1 cellular context compared by ENCODE assay signal in genomic region chr5:90529234-90529938, GRCh38.
TF ChIP-seq lines count a peak whose summit lies in the region.

Gene LYSMD3 (minus strand): TSS chr5:90529584. CDS start chr5:90525289, 4,295 bp downstream.

TF ChIP-seq in K562, 482 proteins besides CTCF, POLR2A, EP300 and RAD21 (continued from another document and continues in another):
- no peak for TF ChIP-seq TEAD2 (tag; IDR thresholded peaks at IDR 0.05)
- TF ChIP-seq, protein P1, sequence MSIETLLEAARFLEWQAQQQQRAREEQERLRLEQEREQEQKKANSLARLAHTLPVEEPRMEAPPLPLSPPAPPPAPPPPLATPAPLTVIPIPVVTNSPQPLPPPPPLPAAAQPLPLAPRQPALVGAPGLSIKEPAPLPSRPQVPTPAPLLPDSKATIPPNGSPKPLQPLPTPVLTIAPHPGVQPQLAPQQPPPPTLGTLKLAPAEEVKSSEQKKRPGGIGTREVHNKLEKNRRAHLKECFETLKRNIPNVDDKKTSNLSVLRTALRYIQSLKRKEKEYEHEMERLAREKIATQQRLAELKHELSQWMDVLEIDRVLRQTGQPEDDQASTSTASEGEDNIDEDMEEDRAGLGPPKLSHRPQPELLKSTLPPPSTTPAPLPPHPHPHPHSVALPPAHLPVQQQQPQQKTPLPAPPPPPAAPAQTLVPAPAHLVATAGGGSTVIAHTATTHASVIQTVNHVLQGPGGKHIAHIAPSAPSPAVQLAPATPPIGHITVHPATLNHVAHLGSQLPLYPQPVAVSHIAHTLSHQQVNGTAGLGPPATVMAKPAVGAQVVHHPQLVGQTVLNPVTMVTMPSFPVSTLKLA (conservative IDR thresholded peaks at IDR 0.05): peak; percentile 39 to 64; a peak in 3 of 4 replicates
- TF ChIP-seq SUPT5H (IDR thresholded peaks at IDR 0.05): peak; percentile 92
- TF ChIP-seq, protein P2, sequence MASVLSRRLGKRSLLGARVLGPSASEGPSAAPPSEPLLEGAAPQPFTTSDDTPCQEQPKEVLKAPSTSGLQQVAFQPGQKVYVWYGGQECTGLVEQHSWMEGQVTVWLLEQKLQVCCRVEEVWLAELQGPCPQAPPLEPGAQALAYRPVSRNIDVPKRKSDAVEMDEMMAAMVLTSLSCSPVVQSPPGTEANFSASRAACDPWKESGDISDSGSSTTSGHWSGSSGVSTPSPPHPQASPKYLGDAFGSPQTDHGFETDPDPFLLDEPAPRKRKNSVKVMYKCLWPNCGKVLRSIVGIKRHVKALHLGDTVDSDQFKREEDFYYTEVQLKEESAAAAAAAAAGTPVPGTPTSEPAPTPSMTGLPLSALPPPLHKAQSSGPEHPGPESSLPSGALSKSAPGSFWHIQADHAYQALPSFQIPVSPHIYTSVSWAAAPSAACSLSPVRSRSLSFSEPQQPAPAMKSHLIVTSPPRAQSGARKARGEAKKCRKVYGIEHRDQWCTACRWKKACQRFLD (CRISPR knock-in tag; IDR thresholded peaks at IDR 0.05): peak; percentile 76; the same call in 1 of the 2 replicates
- TF ChIP-seq RBM22 (IDR thresholded peaks at IDR 0.05; ENCODE audit: low read depth, low read length, poor library complexity, severe bottlenecking): no peak
- TF ChIP-seq DIDO1 (tag; IDR thresholded peaks at IDR 0.05; ENCODE audit: low read depth): no peak
- TF ChIP-seq, protein P3, sequence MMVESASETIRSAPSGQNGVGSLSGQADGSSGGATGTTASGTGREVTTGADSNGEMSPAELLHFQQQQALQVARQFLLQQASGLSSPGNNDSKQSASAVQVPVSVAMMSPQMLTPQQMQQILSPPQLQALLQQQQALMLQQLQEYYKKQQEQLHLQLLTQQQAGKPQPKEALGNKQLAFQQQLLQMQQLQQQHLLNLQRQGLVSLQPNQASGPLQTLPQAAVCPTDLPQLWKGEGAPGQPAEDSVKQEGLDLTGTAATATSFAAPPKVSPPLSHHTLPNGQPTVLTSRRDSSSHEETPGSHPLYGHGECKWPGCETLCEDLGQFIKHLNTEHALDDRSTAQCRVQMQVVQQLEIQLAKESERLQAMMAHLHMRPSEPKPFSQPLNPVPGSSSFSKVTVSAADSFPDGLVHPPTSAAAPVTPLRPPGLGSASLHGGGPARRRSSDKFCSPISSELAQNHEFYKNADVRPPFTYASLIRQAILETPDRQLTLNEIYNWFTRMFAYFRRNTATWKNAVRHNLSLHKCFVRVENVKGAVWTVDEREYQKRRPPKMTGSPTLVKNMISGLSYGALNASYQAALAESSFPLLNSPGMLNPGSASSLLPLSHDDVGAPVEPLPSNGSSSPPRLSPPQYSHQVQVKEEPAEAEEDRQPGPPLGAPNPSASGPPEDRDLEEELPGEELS (CRISPR knock-in tag; IDR thresholded peaks at IDR 0.05; ENCODE audit: borderline replicate concordance): peak; percentile 89; the same call in 1 of the 2 replicates
- no peak for TF ChIP-seq ZNF384 (IDR thresholded peaks at IDR 0.05; ENCODE audit: low read depth, low read length)
- TF ChIP-seq, protein P4, sequence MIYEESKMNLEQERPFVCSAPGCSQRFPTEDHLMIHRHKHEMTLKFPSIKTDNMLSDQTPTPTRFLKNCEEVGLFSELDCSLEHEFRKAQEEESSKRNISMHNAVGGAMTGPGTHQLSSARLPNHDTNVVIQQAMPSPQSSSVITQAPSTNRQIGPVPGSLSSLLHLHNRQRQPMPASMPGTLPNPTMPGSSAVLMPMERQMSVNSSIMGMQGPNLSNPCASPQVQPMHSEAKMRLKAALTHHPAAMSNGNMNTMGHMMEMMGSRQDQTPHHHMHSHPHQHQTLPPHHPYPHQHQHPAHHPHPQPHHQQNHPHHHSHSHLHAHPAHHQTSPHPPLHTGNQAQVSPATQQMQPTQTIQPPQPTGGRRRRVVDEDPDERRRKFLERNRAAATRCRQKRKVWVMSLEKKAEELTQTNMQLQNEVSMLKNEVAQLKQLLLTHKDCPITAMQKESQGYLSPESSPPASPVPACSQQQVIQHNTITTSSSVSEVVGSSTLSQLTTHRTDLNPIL (CRISPR knock-in tag; IDR thresholded peaks at IDR 0.05): no peak
- TF ChIP-seq EGR1 (conservative IDR thresholded peaks at IDR 0.05): peak; percentile 100
- no peak for TF ChIP-seq ZNF695 (CRISPR knock-in tag; IDR thresholded peaks at IDR 0.05)
- TF ChIP-seq CHD2 (IDR thresholded peaks at IDR 0.05; ENCODE audit: low read depth, low read length): no peak
- no peak for TF ChIP-seq MYNN (IDR thresholded peaks at IDR 0.05)
- no peak for TF ChIP-seq MYNN (CRISPR knock-in tag; IDR thresholded peaks at IDR 0.05)
- no peak for TF ChIP-seq ZNF41 (CRISPR knock-in tag; conservative IDR thresholded peaks at IDR 0.05)
- TF ChIP-seq KLF6 (CRISPR knock-in tag; IDR thresholded peaks at IDR 0.05; ENCODE audit: borderline replicate concordance): peak; percentile 79; the same call in 1 of the 2 replicates
- TF ChIP-seq TRIM24 (IDR thresholded peaks at IDR 0.05): 0 out of 4 replicates have a peak, but pooled peaks of 1 of the 2 experiments have one; percentile 19
- peak; percentile 96 for TF ChIP-seq CREM (IDR thresholded peaks at IDR 0.05; ENCODE audit: low read depth)
- no peak; the same call in 1 of the 2 replicates for TF ChIP-seq ELF4 (CRISPR knock-in tag; IDR thresholded peaks at IDR 0.05)
- TF ChIP-seq ZNF311 (CRISPR knock-in tag; IDR thresholded peaks at IDR 0.05): no peak
- TF ChIP-seq CEBPZ (IDR thresholded peaks at IDR 0.05; ENCODE audit: borderline replicate concordance, low read depth, low read length): no peak
- TF ChIP-seq RNF2 (IDR thresholded peaks at IDR 0.05): peak; percentile 29; the same call in 1 of the 2 replicates
- peak; percentile 9 for TF ChIP-seq NFYB (IDR thresholded peaks at IDR 0.05; ENCODE audit: extremely low read depth, insufficient read length)
- TF ChIP-seq SREBF2 (CRISPR knock-in tag; IDR thresholded peaks at IDR 0.05): no peak
- TF ChIP-seq STAG1 (CRISPR knock-in tag; IDR thresholded peaks at IDR 0.05; ENCODE audit: borderline replicate concordance): no peak
- 0 out of 2 replicates have a peak, but pooled peaks have one; percentile 19 for TF ChIP-seq L3MBTL2 (IDR thresholded peaks at IDR 0.05)
- TF ChIP-seq HDAC8 (tag; IDR thresholded peaks at IDR 0.05): no peak
- TF ChIP-seq DPF2 (IDR thresholded peaks at IDR 0.05): no peak
- TF ChIP-seq NR1H2 (CRISPR knock-in tag; IDR thresholded peaks at IDR 0.05): no peak
- TF ChIP-seq NFIX (CRISPR knock-in tag; IDR thresholded peaks at IDR 0.05; ENCODE audit: low read depth): no peak
- TF ChIP-seq MXI1 (IDR thresholded peaks at IDR 0.05; ENCODE audit: low read depth, low read length): 0 out of 2 replicates have a peak, but pooled peaks have one; percentile 9
- no peak for TF ChIP-seq DMBX1 (CRISPR knock-in tag; IDR thresholded peaks at IDR 0.05; ENCODE audit: borderline replicate concordance)
- peak; percentile 87 for TF ChIP-seq ATF3 (IDR thresholded peaks at IDR 0.05)
- no peak for TF ChIP-seq ATF3 (CRISPR knock-in tag; conservative IDR thresholded peaks at IDR 0.05)
- TF ChIP-seq ZBTB2 (IDR thresholded peaks at IDR 0.05): peak; percentile 98
- TF ChIP-seq TRIM28 (IDR thresholded peaks at IDR 0.05): no peak
- peak; percentile 58; the same call in 1 of the 2 replicates for TF ChIP-seq ZNF431 (CRISPR knock-in tag; IDR thresholded peaks at IDR 0.05)
- TF ChIP-seq, protein P5, sequence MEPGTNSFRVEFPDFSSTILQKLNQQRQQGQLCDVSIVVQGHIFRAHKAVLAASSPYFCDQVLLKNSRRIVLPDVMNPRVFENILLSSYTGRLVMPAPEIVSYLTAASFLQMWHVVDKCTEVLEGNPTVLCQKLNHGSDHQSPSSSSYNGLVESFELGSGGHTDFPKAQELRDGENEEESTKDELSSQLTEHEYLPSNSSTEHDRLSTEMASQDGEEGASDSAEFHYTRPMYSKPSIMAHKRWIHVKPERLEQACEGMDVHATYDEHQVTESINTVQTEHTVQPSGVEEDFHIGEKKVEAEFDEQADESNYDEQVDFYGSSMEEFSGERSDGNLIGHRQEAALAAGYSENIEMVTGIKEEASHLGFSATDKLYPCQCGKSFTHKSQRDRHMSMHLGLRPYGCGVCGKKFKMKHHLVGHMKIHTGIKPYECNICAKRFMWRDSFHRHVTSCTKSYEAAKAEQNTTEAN (CRISPR knock-in tag; IDR thresholded peaks at IDR 0.05): no peak
- TF ChIP-seq BHLHE40 (IDR thresholded peaks at IDR 0.05; ENCODE audit: low read length): peak; percentile 5; the same call in 1 of the 2 replicates
- no peak for TF ChIP-seq COPS2 (conservative IDR thresholded peaks at IDR 0.05)
- TF ChIP-seq PTBP1 (IDR thresholded peaks at IDR 0.05; ENCODE audit: low read depth, low read length): no peak
- no peak for TF ChIP-seq ETS2 (tag; IDR thresholded peaks at IDR 0.05; ENCODE audit: borderline replicate concordance, poor library complexity, severe bottlenecking)
- no peak for TF ChIP-seq ZNF766 (CRISPR knock-in tag; conservative IDR thresholded peaks at IDR 0.05)
- TF ChIP-seq ZNF668 (CRISPR knock-in tag; IDR thresholded peaks at IDR 0.05): no peak
- TF ChIP-seq ATF2 (CRISPR knock-in tag; IDR thresholded peaks at IDR 0.05): no peak
- no peak for TF ChIP-seq ZNF655 (CRISPR knock-in tag; IDR thresholded peaks at IDR 0.05)
- peak; percentile 76 for TF ChIP-seq TAF9B (IDR thresholded peaks at IDR 0.05; ENCODE audit: partially characterized antibody)
- no peak for TF ChIP-seq PCBP2 (IDR thresholded peaks at IDR 0.05; ENCODE audit: low read depth, low read length, poor library complexity, severe bottlenecking)
- TF ChIP-seq ZNF830 (CRISPR knock-in tag; IDR thresholded peaks at IDR 0.05): no peak
- TF ChIP-seq SAFB2 (IDR thresholded peaks at IDR 0.05; ENCODE audit: borderline replicate concordance, low read depth, low read length, severe bottlenecking): no peak
- no peak for TF ChIP-seq RFX1 (IDR thresholded peaks at IDR 0.05)
- no peak for TF ChIP-seq ILK (tag; IDR thresholded peaks at IDR 0.05; ENCODE audit: borderline replicate concordance, low read depth)
- TF ChIP-seq CBX2 (IDR thresholded peaks at IDR 0.05; ENCODE audit: insufficient read depth, low read length, poor library complexity, severe bottlenecking): no peak
